8 cellular contexts compared by ENCODE assay signal in genomic region chr14:77455966-77456640, GRCh38. TPM values are rescaled to one million over a fixed set of nuclear protein-coding genes. Genes with fewer than 3 reads are reported as not detected.
DNase-seq lines count a peak whose midpoint lies in the region; ATAC-seq and TF ChIP-seq lines count a peak whose summit lies in the region.

No MANE protein-coding gene starts in this region.

- CTCF ChIA-PET in CD8-positive, alpha-beta T cell (lab: Charles Lee), result interaction anchor here (1.1 kb wide), 1 partner anchor 25 kb away, joined by 3 read pairs; no protein-coding TSS in a partner anchor

- no peaks in the 10 kb centered on the region for H3K27me3 ChIP-seq in CD8-positive, alpha-beta T cell (ENCODE audit: insufficient read depth, low read length)
- no peaks in the 10 kb centered on the region for H3K27me3 ChIP-seq in uterus

- H3K27me3 Mint-ChIP-seq in CD8-positive, alpha-beta T cell (ENCODE audit: low read depth), result no peaks in the 10 kb centered on the region
- H3K27me3 Mint-ChIP-seq in nephron (ENCODE audit: low read depth), result no peaks in the 10 kb centered on the region

- H3K4me3 ChIP-seq in CD8-positive, alpha-beta T cell (ENCODE audit: low read depth, low read length), result no peak overlapping the region
- H3K4me3 ChIP-seq in LNCaP clone FGC (ENCODE audit: low read depth, low read length) (peak overlapping the region; percentile 98), coronary artery (peak overlapping the region; percentile 89), uterus (peak overlapping the region in 1 of 2 donors; percentile 87)

- peaks cover 60% of the 10 kb centered on the region for H3K36me3 Mint-ChIP-seq in CD8-positive, alpha-beta T cell
- H3K36me3 Mint-ChIP-seq in nephron (ENCODE audit: low read depth), result peaks cover 33% of the 10 kb centered on the region

- H3K9me3 Mint-ChIP-seq in CD8-positive, alpha-beta T cell, result no peaks in the 10 kb centered on the region
- no peaks in the 10 kb centered on the region for H3K9me3 Mint-ChIP-seq in nephron

- POLR2A ChIA-PET in CD8-positive, alpha-beta T cell (lab: Charles Lee), result no interaction called here

- H3K36me3 ChIP-seq in CD8-positive, alpha-beta T cell (ENCODE audit: insufficient read depth, low read length), result peaks cover 15% of the 10 kb centered on the region
- no peaks in the 10 kb centered on the region for H3K36me3 ChIP-seq in uterus

- peak overlapping the region; percentile 100 for H3K4me3 Mint-ChIP-seq in CD8-positive, alpha-beta T cell
- H3K4me3 Mint-ChIP-seq in nephron, result peak overlapping the region; percentile 99 to 100 (median 100)

- no peak for TF ChIP-seq CTCF in CD8-positive, alpha-beta T cell (IDR thresholded peaks at IDR 0.05)
- no peak for TF ChIP-seq CTCF in LNCaP clone FGC (IDR thresholded peaks at IDR 0.05; ENCODE audit: control insufficient read depth, extremely low read depth, insufficient read depth)
- TF ChIP-seq CTCF in coronary artery (IDR thresholded peaks at IDR 0.05), result no peak
- no peak for TF ChIP-seq CTCF in nephron (IDR thresholded peaks at IDR 0.05; ENCODE audit: unreplicated experiment in 3 of 3)
- TF ChIP-seq CTCF in uterus (IDR thresholded peaks at IDR 0.05), result no peak

- no peak for DNase-seq in CD8-positive, alpha-beta T cell
- DNase-seq in LNCaP clone FGC (ENCODE audit: low read depth), result no peak
- DNase-seq in coronary artery (ENCODE audit: low spot score), result no peak
- no peak for DNase-seq in cerebellum (ENCODE audit: low spot score)
- no peak for DNase-seq in sciatic nerve (ENCODE audit: low spot score)
- no peak for DNase-seq in uterus
- no peak for DNase-seq in DMS153 treated with DMSO at 0.1 percent for 48 hours (lab: John Stamatoyannopoulos, UW; ENCODE audit: unreplicated experiment)

- intact Hi-C loops in CD8-positive, alpha-beta T cell (cut with DNase I, micrococcal nuclease), result loop anchor here (2.0 to 10.0 kb wide), 7 partner anchors 96 to 1471 kb away; partner anchors contain the start of genes GPATCH2L (in 2 of the 2), ANGEL1 (in 1 of the 2), CIPC (in 1 of the 2) and IFT43 (in 1 of the 2)
- intact Hi-C loops in sciatic nerve (cut with DNase I), result no loop called here
- intact Hi-C loops in uterus (cut with DNase I; ENCODE audit: low total_unique reads), result no loop called here

- TF ChIP-seq POLR2A in uterus (IDR thresholded peaks at IDR 0.05), result no peak

- peak overlapping the region; percentile 72 for H3K27ac ChIP-seq in CD8-positive, alpha-beta T cell (ENCODE audit: low read depth, low read length)
- no peak overlapping the region for H3K27ac ChIP-seq in coronary artery
- H3K27ac ChIP-seq in uterus, result no peak overlapping the region

- peaks cover 24% of the 10 kb centered on the region for H3K4me1 ChIP-seq in CD8-positive, alpha-beta T cell (ENCODE audit: insufficient read depth, low read length)
- no peaks in the 10 kb centered on the region for H3K4me1 ChIP-seq in uterus

- H3K27ac Mint-ChIP-seq in CD8-positive, alpha-beta T cell, result peak overlapping the region; percentile 99
- H3K27ac Mint-ChIP-seq in nephron, result peak overlapping the region in 1 of 3 experiments; percentile 99

- H3K4me1 Mint-ChIP-seq in CD8-positive, alpha-beta T cell (ENCODE audit: low read depth), result peaks cover 58% of the 10 kb centered on the region
- peaks cover 18% of the 10 kb centered on the region for H3K4me1 Mint-ChIP-seq in nephron

- ATAC-seq in CD8-positive, alpha-beta T cell, result no peak
- ATAC-seq in sciatic nerve, result no peak

- no peaks in the 10 kb centered on the region for H3K9me3 ChIP-seq in CD8-positive, alpha-beta T cell (ENCODE audit: low read length)
- H3K9me3 ChIP-seq in uterus, result no peaks in the 10 kb centered on the region

RNA-seq across cellular contexts. Expression of gene VIPAS39, which starts 1.3 kb away (rescaled TPM):
- total RNA-seq in CD8-positive, alpha-beta T cell, result 1 to 10 TPM; 7.2 to 8.1 TPM
- total RNA-seq in cerebellum (20.6 TPM), sciatic nerve (17.9 TPM), uterus (10 to 100 TPM in 3 of 4 donors, 1 to 10 TPM in 1; 7.4 to 54.1 (median 23.6) TPM)

RNA-seq across cellular contexts. Expression of gene AHSA1, which starts 1.8 kb away (rescaled TPM):
- 10 to 100 TPM; 37.0 to 43.5 TPM for total RNA-seq in CD8-positive, alpha-beta T cell
- total RNA-seq in cerebellum (64.9 TPM), sciatic nerve (90.1 TPM), uterus (1,000 to 10,000 TPM in 1 of 4 donors, 100 to 1,000 TPM in 2, 10 to 100 TPM in 1; 91.8 to 1,536 (median 141) TPM)

RNA-seq across cellular contexts. Expression of gene NOXRED1, which starts 32.8 kb away (rescaled TPM):
- total RNA-seq in CD8-positive, alpha-beta T cell, result under 1 TPM in 1 of 2 experiments, not detected in 1; 0.22 TPM
- total RNA-seq in cerebellum (0.82 TPM), sciatic nerve (1.0 TPM), uterus (under 1 TPM in 2 of 4 donors, not detected in 2; 0.41 to 0.76 TPM)

RNA-seq across cellular contexts. Expression of gene ISM2, which starts 42.5 kb away (rescaled TPM):
- total RNA-seq in CD8-positive, alpha-beta T cell, result not detected
- total RNA-seq in cerebellum (0.45 TPM), sciatic nerve (0.31 TPM), uterus (1 to 10 TPM in 1 of 4 donors, under 1 TPM in 1, not detected in 2; 0.69 to 1.5 TPM)

Comparison
In these comparisons a context has a peak if more than half of its experiments do, and no peak if none do; other contexts are left out.
1. intact Hi-C loops: an anchor here in CD8-positive, alpha-beta T cell (2.0 to 10.0 kb wide); none called in sciatic nerve and uterus.